1 cellular context compared by ENCODE assay signal in the genomic region with DNA sequence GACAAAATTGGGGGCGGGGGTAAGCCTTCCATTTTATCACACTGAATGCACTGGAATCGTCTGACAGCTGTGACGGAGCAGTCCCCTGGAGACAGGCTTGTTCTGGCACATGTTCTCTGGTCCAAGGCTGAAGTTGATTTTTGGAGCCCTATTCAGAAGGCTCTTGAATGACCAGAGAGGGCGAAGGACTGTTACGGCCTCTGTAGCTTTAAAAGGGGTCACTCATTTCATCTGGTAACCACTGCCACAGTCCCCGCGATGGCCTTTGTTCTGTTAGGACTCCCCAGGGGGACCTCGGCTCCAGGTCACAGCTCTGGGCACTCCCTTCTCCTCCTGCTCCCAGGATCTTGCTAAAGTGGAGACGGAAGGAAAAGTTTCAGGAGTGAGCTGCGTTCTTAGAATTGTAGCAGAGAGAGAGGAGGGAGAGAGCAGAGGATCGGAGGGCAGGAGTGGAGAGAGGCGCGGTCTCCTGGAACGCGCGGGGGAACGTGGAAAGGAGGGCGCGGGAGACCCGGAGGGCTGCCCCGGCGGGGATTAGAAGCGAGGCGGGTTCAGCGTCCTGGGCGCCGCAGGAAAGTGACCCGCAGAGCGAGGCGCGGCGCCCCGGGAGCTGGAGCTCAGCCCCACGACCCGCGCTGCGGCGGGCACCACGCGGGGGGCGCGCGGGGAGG.
TF ChIP-seq lines count a peak whose summit lies in the region.

No MANE protein-coding gene starts in this region.

TF ChIP-seq in K562, 482 proteins besides CTCF, POLR2A, EP300 and RAD21 (continued from another document):
- TF ChIP-seq, protein P1, sequence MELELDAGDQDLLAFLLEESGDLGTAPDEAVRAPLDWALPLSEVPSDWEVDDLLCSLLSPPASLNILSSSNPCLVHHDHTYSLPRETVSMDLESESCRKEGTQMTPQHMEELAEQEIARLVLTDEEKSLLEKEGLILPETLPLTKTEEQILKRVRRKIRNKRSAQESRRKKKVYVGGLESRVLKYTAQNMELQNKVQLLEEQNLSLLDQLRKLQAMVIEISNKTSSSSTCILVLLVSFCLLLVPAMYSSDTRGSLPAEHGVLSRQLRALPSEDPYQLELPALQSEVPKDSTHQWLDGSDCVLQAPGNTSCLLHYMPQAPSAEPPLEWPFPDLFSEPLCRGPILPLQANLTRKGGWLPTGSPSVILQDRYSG (tag; conservative IDR thresholded peaks at IDR 0.05; ENCODE audit: low read depth), result no peak
- 0 out of 2 replicates have a peak, but pooled peaks have one; percentile 0 for TF ChIP-seq RBFOX2 (IDR thresholded peaks at IDR 0.05; ENCODE audit: low read depth, low read length)
- TF ChIP-seq GTF2E2 (tag; IDR thresholded peaks at IDR 0.05), result no peak
- no peak for TF ChIP-seq ZSCAN29 (IDR thresholded peaks at IDR 0.05)
- TF ChIP-seq, protein P2, sequence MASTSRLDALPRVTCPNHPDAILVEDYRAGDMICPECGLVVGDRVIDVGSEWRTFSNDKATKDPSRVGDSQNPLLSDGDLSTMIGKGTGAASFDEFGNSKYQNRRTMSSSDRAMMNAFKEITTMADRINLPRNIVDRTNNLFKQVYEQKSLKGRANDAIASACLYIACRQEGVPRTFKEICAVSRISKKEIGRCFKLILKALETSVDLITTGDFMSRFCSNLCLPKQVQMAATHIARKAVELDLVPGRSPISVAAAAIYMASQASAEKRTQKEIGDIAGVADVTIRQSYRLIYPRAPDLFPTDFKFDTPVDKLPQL (IDR thresholded peaks at IDR 0.05; ENCODE audit: extremely low read depth, insufficient read length), result no peak
- TF ChIP-seq ZNF253 (CRISPR knock-in tag; conservative IDR thresholded peaks at IDR 0.05), result no peak
- TF ChIP-seq, protein P3, sequence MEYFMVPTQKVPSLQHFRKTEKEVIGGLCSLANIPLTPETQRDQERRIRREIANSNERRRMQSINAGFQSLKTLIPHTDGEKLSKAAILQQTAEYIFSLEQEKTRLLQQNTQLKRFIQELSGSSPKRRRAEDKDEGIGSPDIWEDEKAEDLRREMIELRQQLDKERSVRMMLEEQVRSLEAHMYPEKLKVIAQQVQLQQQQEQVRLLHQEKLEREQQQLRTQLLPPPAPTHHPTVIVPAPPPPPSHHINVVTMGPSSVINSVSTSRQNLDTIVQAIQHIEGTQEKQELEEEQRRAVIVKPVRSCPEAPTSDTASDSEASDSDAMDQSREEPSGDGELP (CRISPR knock-in tag; IDR thresholded peaks at IDR 0.05; ENCODE audit: borderline replicate concordance), result no peak
